Comparison of ENCODE assay signal across 22 cellular contexts in the genomic region with DNA sequence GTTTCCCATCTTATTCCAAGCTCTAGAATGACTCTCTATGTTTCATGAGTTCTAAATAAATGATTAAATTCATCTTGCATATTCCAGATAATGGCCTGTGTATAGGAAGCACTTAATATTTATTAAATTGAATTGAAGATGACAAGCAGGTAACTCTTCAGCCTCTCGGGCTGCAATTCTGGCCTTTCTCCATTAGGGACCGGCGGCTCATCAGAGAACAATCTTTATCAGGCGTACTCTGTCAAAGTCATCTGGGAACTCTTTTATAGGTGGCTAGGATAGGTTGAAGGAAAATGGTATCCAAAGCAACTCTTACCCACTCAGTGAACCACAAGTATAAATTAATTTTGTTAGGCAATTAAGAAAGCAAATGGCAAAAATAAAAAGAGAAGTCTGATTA.
DNase-seq lines count a peak whose midpoint lies in the region; TF ChIP-seq lines count a peak whose summit lies in the region.
"Had no signal": no experiment of that assay in that cellular context is flagged by ENCODE, and none has a peak within 500 bp of the region (broad histone marks: within the 10 kb centered on the region; RNA-seq: fewer than 3 reads in every experiment).

No MANE protein-coding gene starts in this region.

- no peaks in the 10 kb centered on the region for H3K4me1 Mint-ChIP-seq in neural progenitor cell
- H3K4me1 Mint-ChIP-seq: activated naive CD8-positive, alpha-beta T cell treated with anti-CD3 and anti-CD28 coated beads, Interleukin-2, amount 50 U/mL, for 24 hours; B cell; naive thymus-derived CD8-positive, alpha-beta T cell had no signal

- peak; percentile 16 for TF ChIP-seq CTCF in astrocyte of the spinal cord (IDR thresholded peaks at IDR 0.05; ENCODE audit: low read depth, low read length)
- TF ChIP-seq CTCF in neural progenitor cell (IDR thresholded peaks at IDR 0.05) = peak; percentile 33
- no peak for TF ChIP-seq CTCF in RWPE1 (conservative IDR thresholded peaks at IDR 0.05; ENCODE audit: low read depth)
- no peak for TF ChIP-seq CTCF in right atrium auricular region (IDR thresholded peaks at IDR 0.05)

- H3K4me3 ChIP-seq in Karpas-422 (ENCODE audit: low read length) (no peak overlapping the region), astrocyte of the spinal cord (ENCODE audit: low read depth, low read length) (no peak overlapping the region), neural progenitor cell (no peak overlapping the region), right atrium auricular region (no peak overlapping the region)
- H3K4me3 ChIP-seq: body of pancreas, coronary artery, K562 had no signal

- H3K9ac ChIP-seq in Karpas-422 (ENCODE audit: low read length) (no peak overlapping the region), neural progenitor cell (no peak overlapping the region)

- DNase-seq in NCI-H1105 (lab: John Stamatoyannopoulos, UW) (peak; percentile 9), NCI-H1105 treated with DMSO at 0.1 percent for 48 hours (lab: John Stamatoyannopoulos, UW) (no peak), Karpas-422 (no peak), astrocyte of the spinal cord (ENCODE audit: low read depth, low spot score) (no peak), neural progenitor cell (ENCODE audit: low spot score) (peak; percentile 5), RWPE1 (ENCODE audit: low spot score) (no peak), right atrium auricular region (ENCODE audit: low spot score) (no peak)
- no peak for DNase-seq in activated T-cell treated with anti-CD3 and anti-CD28 coated beads, Interleukin-2, amount 50 U/mL, for 48 hours
- DNase-seq: activated CD4-positive, alpha-beta T cell treated with anti-CD3 and anti-CD28 coated beads, Interleukin-2, amount 50 U/mL, for 48 hours; activated CD4-positive, CD25-positive, alpha-beta regulatory T cell; activated gamma-delta T cell; activated naive CD8-positive, alpha-beta T cell treated with anti-CD3 and anti-CD28 coated beads, Interleukin-2, amount 50 U/mL, for 24 hours; body of pancreas; left colon; naive thymus-derived CD8-positive, alpha-beta T cell; NCI-H187 treated with DMSO at 0.1 percent for 48 hours; right cardiac atrium; stimulated activated CD4-positive, alpha-beta T cell treated with anti-CD3 and anti-CD28 coated beads, Interleukin-12 subunit alpha, Interleukin-12 subunit beta, amount 100 ng/mL, for 4 hours; T-helper 9 cell had no signal

- H3K4me2 ChIP-seq in Karpas-422 (ENCODE audit: low read depth, low read length, poor library complexity, severe bottlenecking) (no peak overlapping the region), neural progenitor cell (no peak overlapping the region)

- H3K9me3 ChIP-seq in Karpas-422 (ENCODE audit: low read length) (peaks cover 4% of the 10 kb centered on the region; the same call in 1 of the 2 replicates), neural progenitor cell (ENCODE audit: low read depth) (no peaks in the 10 kb centered on the region), right atrium auricular region (no peaks in the 10 kb centered on the region)
- H3K9me3 ChIP-seq: body of pancreas had no signal

- H3K27ac ChIP-seq in Karpas-422 (ENCODE audit: low read length) = peak overlapping the region; percentile 99
- no peak overlapping the region for H3K27ac ChIP-seq in neural progenitor cell
- no peak overlapping the region for H3K27ac ChIP-seq in RWPE1
- no peak overlapping the region for H3K27ac ChIP-seq in right atrium auricular region
- H3K27ac ChIP-seq: body of pancreas, coronary artery had no signal

- H3K4me1 ChIP-seq in Karpas-422 (ENCODE audit: low read length) (peaks cover 49% of the 10 kb centered on the region), neural progenitor cell (no peaks in the 10 kb centered on the region), right atrium auricular region (no peaks in the 10 kb centered on the region)
- H3K4me1 ChIP-seq: body of pancreas had no signal

- H3K27me3 Mint-ChIP-seq in neural progenitor cell (ENCODE audit: insufficient read depth, low read depth) = no peaks in the 10 kb centered on the region
- H3K27me3 Mint-ChIP-seq: activated naive CD8-positive, alpha-beta T cell treated with anti-CD3 and anti-CD28 coated beads, Interleukin-2, amount 50 U/mL, for 24 hours; B cell; naive thymus-derived CD8-positive, alpha-beta T cell had no signal

- CTCF ChIA-PET in RWPE1 (lab: Yijun Ruan, JAX) = no interaction called here

- H3F3A ChIP-seq in neural progenitor cell (ENCODE audit: low read depth) = no peaks in the 10 kb centered on the region

- no peaks in the 10 kb centered on the region for H3K36me3 Mint-ChIP-seq in neural progenitor cell
- H3K36me3 Mint-ChIP-seq: naive thymus-derived CD8-positive, alpha-beta T cell had no signal

- in situ Hi-C loops in astrocyte of the spinal cord (cut with HindIII; ENCODE audit: low sequenced_read_pairs) = no loop called here

- H3K27me3 ChIP-seq in Karpas-422 (ENCODE audit: low read length) (no peaks in the 10 kb centered on the region), neural progenitor cell (no peaks in the 10 kb centered on the region), right atrium auricular region (no peaks in the 10 kb centered on the region)
- H3K27me3 ChIP-seq: body of pancreas had no signal

- H3K36me3 ChIP-seq in Karpas-422 (ENCODE audit: insufficient read depth, low read length) (no peaks in the 10 kb centered on the region), neural progenitor cell (no peaks in the 10 kb centered on the region), right atrium auricular region (no peaks in the 10 kb centered on the region)

- H3K4me3 Mint-ChIP-seq in neural progenitor cell = no peak overlapping the region
- H3K4me3 Mint-ChIP-seq: activated naive CD8-positive, alpha-beta T cell treated with anti-CD3 and anti-CD28 coated beads, Interleukin-2, amount 50 U/mL, for 24 hours; B cell; naive thymus-derived CD8-positive, alpha-beta T cell had no signal

- H3K79me2 ChIP-seq in Karpas-422 (ENCODE audit: low read length) = no peaks in the 10 kb centered on the region
- H3K79me2 ChIP-seq in neural progenitor cell (ENCODE audit: low read depth) = no peaks in the 10 kb centered on the region

- POLR2A ChIA-PET in RWPE1 (lab: Yijun Ruan, JAX; ENCODE audit: low non-redundant PET) = no interaction called here

- no peaks in the 10 kb centered on the region for H3K9me2 ChIP-seq in Karpas-422 (replicated peaks; ENCODE audit: insufficient read depth, low read length)

- no peak overlapping the region for H3K27ac Mint-ChIP-seq in neural progenitor cell
- H3K27ac Mint-ChIP-seq: activated naive CD8-positive, alpha-beta T cell treated with anti-CD3 and anti-CD28 coated beads, Interleukin-2, amount 50 U/mL, for 24 hours; B cell; naive thymus-derived CD8-positive, alpha-beta T cell had no signal

- H3K9me3 Mint-ChIP-seq in neural progenitor cell = no peaks in the 10 kb centered on the region

- no peaks in the 10 kb centered on the region for H4K20me1 ChIP-seq in Karpas-422 (ENCODE audit: insufficient read depth, low read depth, low read length)
- H4K20me1 ChIP-seq in neural progenitor cell (ENCODE audit: low read depth) = no peaks in the 10 kb centered on the region

- H2AFZ ChIP-seq in Karpas-422 (ENCODE audit: low read length) (no peak overlapping the region), neural progenitor cell (replicated peaks) (no peak overlapping the region)

Comparison
In these comparisons a context has a peak if more than half of its experiments do, and no peak if none do; other contexts are left out.
1. DNase-seq: peak in NCI-H1105 (single experiment) and neural progenitor cell (single experiment); none in NCI-H1105 treated with DMSO at 0.1 percent for 48 hours (single experiment), Karpas-422 (single experiment), astrocyte of the spinal cord (single experiment), activated T-cell treated with anti-CD3 and anti-CD28 coated beads, Interleukin-2, amount 50 U/mL, for 48 hours (0 of 2), RWPE1 (single experiment) and right atrium auricular region (single experiment).
2. CTCF ChIP-seq: peak in astrocyte of the spinal cord (single experiment) and neural progenitor cell (single experiment); none in RWPE1 (single experiment) and right atrium auricular region (0 of 2).